In genomic region chr14:20956376-20956976, GRCh38 we compare ENCODE assay signal across 21 cellular contexts. TPM values are rescaled to one million over a fixed set of nuclear protein-coding genes. Genes with fewer than 3 reads are reported as not detected.
DNase-seq lines count a peak whose midpoint lies in the region; ATAC-seq and TF ChIP-seq lines count a peak whose summit lies in the region.
"Had no signal": no experiment of that assay in that cellular context is flagged by ENCODE, and none has a peak within 500 bp of the region (broad histone marks: within the 10 kb centered on the region; RNA-seq: fewer than 3 reads in every experiment).

No MANE protein-coding gene starts in this region.

- no peak for DNase-seq in activated CD4-positive, alpha-beta memory T cell treated with anti-CD3 and anti-CD28 coated beads, Interleukin-2, amount 10 ng/mL, durations not matched to agents 7 days and 5 days
- DNase-seq in activated CD4-positive, alpha-beta memory T cell treated with anti-CD3 and anti-CD28 coated beads for 36 hours = no peak
- DNase-seq in HL-60 (ENCODE audit: low read depth in 1 of 2, low spot score in 1 of 2) = peak in 1 of 2 experiments; percentile 24
- DNase-seq in WTC11 (ENCODE audit: low spot score) = no peak
- peak in 6 of 9 donors; percentile 3 to 31 (median 25) for DNase-seq in naive thymus-derived CD4-positive, alpha-beta T cell
- no peak for DNase-seq in AG08395 (ENCODE audit: low spot score)
- DNase-seq in substantia nigra (lab: John Stamatoyannopoulos, UW) = no peak
- DNase-seq: DMS79 treated with DMSO at 0.1 percent for 48 hours, MV-4-11, NCI-H1417, NCI-H187 treated with DMSO at 0.1 percent for 48 hours, NCI-H2227 treated with DMSO at 0.1 percent for 48 hours, NCI-H510A treated with DMSO at 0.1 percent for 48 hours, NCI-H774, SHP77 treated with DMSO at 0.1 percent for 48 hours had no signal

- H3K27me3 Mint-ChIP-seq in activated CD4-positive, alpha-beta memory T cell treated with anti-CD3 and anti-CD28 coated beads, Interleukin-2, amount 10 ng/mL, durations not matched to agents 7 days and 5 days = peaks cover 17% of the 10 kb centered on the region
- H3K27me3 Mint-ChIP-seq in activated CD4-positive, alpha-beta memory T cell treated with anti-CD3 and anti-CD28 coated beads for 36 hours = peaks cover 8% of the 10 kb centered on the region
- peaks cover 3% of the 10 kb centered on the region for H3K27me3 Mint-ChIP-seq in WTC11 (ENCODE audit: low read depth)
- H3K27me3 Mint-ChIP-seq in naive thymus-derived CD4-positive, alpha-beta T cell = peaks cover 0 to 26% (median 18%) of the 10 kb centered on the region in 5 donors

- intact Hi-C loops in activated CD4-positive, alpha-beta memory T cell treated with anti-CD3 and anti-CD28 coated beads for 36 hours (cut with micrococcal nuclease) = no loop called here
- intact Hi-C loops in naive thymus-derived CD4-positive, alpha-beta T cell (cut with micrococcal nuclease) = loop anchor here in 1 of 2 donors (2.0 kb wide), 1 partner anchor 20 kb away; no protein-coding TSS in a partner anchor

- peaks cover 0 to under 1% of the 10 kb centered on the region in 2 donors for H3K4me1 ChIP-seq in naive thymus-derived CD4-positive, alpha-beta T cell (ENCODE audit: control insufficient read depth in 2 of 2, insufficient read depth in 2 of 2, low read length in 2 of 2)

- ATAC-seq in WTC11 = no peak
- ATAC-seq in naive thymus-derived CD4-positive, alpha-beta T cell = peak; percentile 47
- ATAC-seq in GM21723 (IDR thresholded peaks at IDR 0.05; ENCODE audit: unreplicated experiment) = no peak
- ATAC-seq: GM23338, HCT116 had no signal

- H3K9me3 Mint-ChIP-seq in activated CD4-positive, alpha-beta memory T cell treated with anti-CD3 and anti-CD28 coated beads, Interleukin-2, amount 10 ng/mL, durations not matched to agents 7 days and 5 days = no peaks in the 10 kb centered on the region
- no peaks in the 10 kb centered on the region for H3K9me3 Mint-ChIP-seq in activated CD4-positive, alpha-beta memory T cell treated with anti-CD3 and anti-CD28 coated beads for 36 hours
- H3K9me3 Mint-ChIP-seq in WTC11 = no peaks in the 10 kb centered on the region
- no peaks in the 10 kb centered on the region for H3K9me3 Mint-ChIP-seq in naive thymus-derived CD4-positive, alpha-beta T cell
- H3K9me3 Mint-ChIP-seq: GM23338 had no signal

- H3K4me3 Mint-ChIP-seq in activated CD4-positive, alpha-beta memory T cell treated with anti-CD3 and anti-CD28 coated beads, Interleukin-2, amount 10 ng/mL, durations not matched to agents 7 days and 5 days = no peak overlapping the region
- no peak overlapping the region for H3K4me3 Mint-ChIP-seq in activated CD4-positive, alpha-beta memory T cell treated with anti-CD3 and anti-CD28 coated beads for 36 hours
- H3K4me3 Mint-ChIP-seq in WTC11 = no peak overlapping the region
- peak overlapping the region in 9 of 10 donors; percentile 26 to 76 (median 42) for H3K4me3 Mint-ChIP-seq in naive thymus-derived CD4-positive, alpha-beta T cell
- H3K4me3 Mint-ChIP-seq: GM23338 had no signal

- H3K4me3 ChIP-seq in HL-60 (replicated peaks; ENCODE audit: insufficient read depth, low read length) = no peak overlapping the region
- H3K4me3 ChIP-seq in naive thymus-derived CD4-positive, alpha-beta T cell (ENCODE audit: low read length) = no peak overlapping the region
- H3K4me3 ChIP-seq: BLaER1, GM23338 had no signal

- H3K4me1 Mint-ChIP-seq in activated CD4-positive, alpha-beta memory T cell treated with anti-CD3 and anti-CD28 coated beads, Interleukin-2, amount 10 ng/mL, durations not matched to agents 7 days and 5 days = peaks cover 40% of the 10 kb centered on the region
- peaks cover 17% of the 10 kb centered on the region for H3K4me1 Mint-ChIP-seq in activated CD4-positive, alpha-beta memory T cell treated with anti-CD3 and anti-CD28 coated beads for 36 hours (ENCODE audit: low read depth)
- H3K4me1 Mint-ChIP-seq in WTC11 = peaks cover 5% of the 10 kb centered on the region
- peaks cover 19 to 28% (median 22%) of the 10 kb centered on the region in 7 donors for H3K4me1 Mint-ChIP-seq in naive thymus-derived CD4-positive, alpha-beta T cell

- H3K9me3 ChIP-seq in naive thymus-derived CD4-positive, alpha-beta T cell (ENCODE audit: control insufficient read depth in 2 of 3, low read length in 3 of 3) = no peaks in the 10 kb centered on the region

- CTCF ChIA-PET in activated CD4-positive, alpha-beta memory T cell treated with anti-CD3 and anti-CD28 coated beads, Interleukin-2, amount 10 ng/mL, durations not matched to agents 7 days and 5 days (lab: Charles Lee) = interaction anchor here (1.0 to 2.5 kb wide), 3 partner anchors 15 to 98 kb away, joined by 3 to 18 read pairs (median 3); no protein-coding TSS in a partner anchor
- CTCF ChIA-PET in activated CD4-positive, alpha-beta memory T cell treated with anti-CD3 and anti-CD28 coated beads for 36 hours (lab: Charles Lee) = interaction anchor here (1.1 to 1.6 kb wide), 2 partner anchors 15 to 98 kb away, joined by 5 to 6 read pairs; no protein-coding TSS in a partner anchor
- CTCF ChIA-PET in WTC11 (lab: Charles Lee) = interaction anchor here (1.2 to 2.6 kb wide), 2 partner anchors 15 to 99 kb away, joined by 5 to 16 read pairs; no protein-coding TSS in a partner anchor
- CTCF ChIA-PET in naive thymus-derived CD4-positive, alpha-beta T cell (lab: Charles Lee) = no interaction called here

- H3K36me3 Mint-ChIP-seq in activated CD4-positive, alpha-beta memory T cell treated with anti-CD3 and anti-CD28 coated beads, Interleukin-2, amount 10 ng/mL, durations not matched to agents 7 days and 5 days (ENCODE audit: low read depth) = no peaks in the 10 kb centered on the region
- H3K36me3 Mint-ChIP-seq in activated CD4-positive, alpha-beta memory T cell treated with anti-CD3 and anti-CD28 coated beads for 36 hours = no peaks in the 10 kb centered on the region
- H3K36me3 Mint-ChIP-seq in WTC11 = no peaks in the 10 kb centered on the region
- no peaks in the 10 kb centered on the region for H3K36me3 Mint-ChIP-seq in naive thymus-derived CD4-positive, alpha-beta T cell

- H3K27me3 ChIP-seq in HL-60 (ENCODE audit: insufficient read depth, poor library complexity, severe bottlenecking) = no peaks in the 10 kb centered on the region
- no peaks in the 10 kb centered on the region for H3K27me3 ChIP-seq in naive thymus-derived CD4-positive, alpha-beta T cell (ENCODE audit: control insufficient read depth in 2 of 2, insufficient read depth in 2 of 2, low read length in 2 of 2)
- H3K27me3 ChIP-seq: BLaER1 had no signal

- POLR2A ChIA-PET in activated CD4-positive, alpha-beta memory T cell treated with anti-CD3 and anti-CD28 coated beads, Interleukin-2, amount 10 ng/mL, durations not matched to agents 7 days and 5 days (lab: Charles Lee) = no interaction called here
- POLR2A ChIA-PET in activated CD4-positive, alpha-beta memory T cell treated with anti-CD3 and anti-CD28 coated beads for 36 hours (lab: Charles Lee) = no interaction called here
- POLR2A ChIA-PET in WTC11 (lab: Charles Lee) = interaction anchor here (0.5 kb wide), 1 partner anchor 39 kb away, joined by 3 read pairs; no protein-coding TSS in a partner anchor
- POLR2A ChIA-PET in naive thymus-derived CD4-positive, alpha-beta T cell (lab: Charles Lee) = interaction anchor here (0.6 kb wide), 1 partner anchor 9 kb away, joined by 3 read pairs; no protein-coding TSS in a partner anchor

- H3K27ac ChIP-seq in HL-60 (replicated peaks) (peak overlapping the region; percentile 92), substantia nigra (ENCODE audit: low read depth, low read length, poor library complexity, severe bottlenecking) (no peak overlapping the region)
- no peak overlapping the region for H3K27ac ChIP-seq in naive thymus-derived CD4-positive, alpha-beta T cell (ENCODE audit: low read depth, low read length)
- H3K27ac ChIP-seq: BLaER1 had no signal

- peak overlapping the region; percentile 44 for H3K27ac Mint-ChIP-seq in activated CD4-positive, alpha-beta memory T cell treated with anti-CD3 and anti-CD28 coated beads, Interleukin-2, amount 10 ng/mL, durations not matched to agents 7 days and 5 days
- H3K27ac Mint-ChIP-seq in activated CD4-positive, alpha-beta memory T cell treated with anti-CD3 and anti-CD28 coated beads for 36 hours = no peak overlapping the region
- no peak overlapping the region for H3K27ac Mint-ChIP-seq in WTC11
- H3K27ac Mint-ChIP-seq in naive thymus-derived CD4-positive, alpha-beta T cell = peak overlapping the region in 7 of 9 donors; percentile 0 to 81 (median 9)
- H3K27ac Mint-ChIP-seq: GM23338 had no signal

- no peaks in the 10 kb centered on the region for H3K36me3 ChIP-seq in naive thymus-derived CD4-positive, alpha-beta T cell (ENCODE audit: control insufficient read depth in 2 of 3, insufficient read depth in 3 of 3, low read length in 3 of 3)
- H3K36me3 ChIP-seq: BLaER1 had no signal

- TF ChIP-seq CTCF in HL-60 (IDR thresholded peaks at IDR 0.05; ENCODE audit: insufficient read depth, low read length) (no peak), WTC11 (IDR thresholded peaks at IDR 0.05) (no peak)

TF ChIP-seq in WTC11, 78 proteins besides CTCF, POLR2A, EP300 and RAD21:
- TF ChIP-seq MAX (CRISPR knock-in tag; IDR thresholded peaks at IDR 0.05) (no peak), HMGA2 (CRISPR knock-in tag; IDR thresholded peaks at IDR 0.05) (peak; percentile 95)

RNA-seq across cellular contexts. Expression of gene RNASE2, which starts 1.2 kb away (rescaled TPM):
- not detected for total RNA-seq in activated CD4-positive, alpha-beta memory T cell treated with anti-CD3 and anti-CD28 coated beads, Interleukin-2, amount 10 ng/mL, durations not matched to agents 7 days and 5 days
- total RNA-seq in activated CD4-positive, alpha-beta memory T cell treated with anti-CD3 and anti-CD28 coated beads for 36 hours = not detected
- total RNA-seq in WTC11 (2021) = not detected in 3 replicates
- 10 to 100 TPM in 1 of 5 experiments, 1 to 10 TPM in 1, not detected in 3; 2.5 to 22.4 TPM for total RNA-seq in naive thymus-derived CD4-positive, alpha-beta T cell
- polyA plus RNA-seq in naive thymus-derived CD4-positive, alpha-beta T cell = under 1 TPM in 1 of 2 donors, not detected in 1; 0.30 TPM
- total RNA-seq: G401, GM23338, RPMI7951 had no signal
- polyA plus RNA-seq: GM23338 had no signal

RNA-seq across cellular contexts. Expression of gene METTL17, which starts 33.3 kb away (rescaled TPM):
- total RNA-seq in activated CD4-positive, alpha-beta memory T cell treated with anti-CD3 and anti-CD28 coated beads, Interleukin-2, amount 10 ng/mL, durations not matched to agents 7 days and 5 days = 10 to 100 TPM; 81.9 to 82.0 TPM
- total RNA-seq in activated CD4-positive, alpha-beta memory T cell treated with anti-CD3 and anti-CD28 coated beads for 36 hours = 10 to 100 TPM; 74.9 to 78.9 TPM
- total RNA-seq in WTC11 (2021) = 79.5 to 98.1 TPM (median 90.8 TPM) in 3 replicates
- total RNA-seq in naive thymus-derived CD4-positive, alpha-beta T cell = 100 to 1,000 TPM in 2 of 5 experiments, 10 to 100 TPM in 3; 75.4 to 129 (median 96.7) TPM
- 10 to 100 TPM; 41.7 to 47.6 TPM for polyA plus RNA-seq in naive thymus-derived CD4-positive, alpha-beta T cell

RNA-seq across cellular contexts. Expression of gene SLC39A2, which starts 42.6 kb away (rescaled TPM):
- not detected for total RNA-seq in activated CD4-positive, alpha-beta memory T cell treated with anti-CD3 and anti-CD28 coated beads, Interleukin-2, amount 10 ng/mL, durations not matched to agents 7 days and 5 days
- under 1 TPM in 1 of 2 experiments, not detected in 1; 0.17 TPM for total RNA-seq in activated CD4-positive, alpha-beta memory T cell treated with anti-CD3 and anti-CD28 coated beads for 36 hours
- 0.14 TPM in 1 of 3 replicates, not detected in the others for total RNA-seq in WTC11 (2021)
- under 1 TPM in 2 of 5 experiments, not detected in 3; 0.36 to 0.81 TPM for total RNA-seq in naive thymus-derived CD4-positive, alpha-beta T cell
- polyA plus RNA-seq in naive thymus-derived CD4-positive, alpha-beta T cell = not detected
- total RNA-seq: G401, GM23338 had no signal
- polyA plus RNA-seq: GM23338 had no signal

Comparison
In these comparisons a context has a peak if more than half of its experiments do, and no peak if none do; other contexts are left out.
1. H3K27ac Mint-ChIP-seq: peak in activated CD4-positive, alpha-beta memory T cell treated with anti-CD3 and anti-CD28 coated beads, Interleukin-2, amount 10 ng/mL, durations not matched to agents 7 days and 5 days (single experiment) and naive thymus-derived CD4-positive, alpha-beta T cell (7 of 9); none in activated CD4-positive, alpha-beta memory T cell treated with anti-CD3 and anti-CD28 coated beads for 36 hours (single experiment) and WTC11 (single experiment).
2. DNase-seq: peak in naive thymus-derived CD4-positive, alpha-beta T cell (6 of 9); none in activated CD4-positive, alpha-beta memory T cell treated with anti-CD3 and anti-CD28 coated beads, Interleukin-2, amount 10 ng/mL, durations not matched to agents 7 days and 5 days (single experiment), activated CD4-positive, alpha-beta memory T cell treated with anti-CD3 and anti-CD28 coated beads for 36 hours (single experiment), WTC11 (single experiment), AG08395 (single experiment) and substantia nigra (0 of 49).
3. H3K4me3 Mint-ChIP-seq: peak in naive thymus-derived CD4-positive, alpha-beta T cell (9 of 10); none in activated CD4-positive, alpha-beta memory T cell treated with anti-CD3 and anti-CD28 coated beads, Interleukin-2, amount 10 ng/mL, durations not matched to agents 7 days and 5 days (single experiment), activated CD4-positive, alpha-beta memory T cell treated with anti-CD3 and anti-CD28 coated beads for 36 hours (single experiment) and WTC11 (single experiment).
4. POLR2A ChIA-PET loops: an anchor here in WTC11 (0.5 kb wide) and naive thymus-derived CD4-positive, alpha-beta T cell (0.6 kb wide); none called in activated CD4-positive, alpha-beta memory T cell treated with anti-CD3 and anti-CD28 coated beads, Interleukin-2, amount 10 ng/mL, durations not matched to agents 7 days and 5 days and activated CD4-positive, alpha-beta memory T cell treated with anti-CD3 and anti-CD28 coated beads for 36 hours.